ENCODE assay signal across 23 cellular contexts in the genomic region with DNA sequence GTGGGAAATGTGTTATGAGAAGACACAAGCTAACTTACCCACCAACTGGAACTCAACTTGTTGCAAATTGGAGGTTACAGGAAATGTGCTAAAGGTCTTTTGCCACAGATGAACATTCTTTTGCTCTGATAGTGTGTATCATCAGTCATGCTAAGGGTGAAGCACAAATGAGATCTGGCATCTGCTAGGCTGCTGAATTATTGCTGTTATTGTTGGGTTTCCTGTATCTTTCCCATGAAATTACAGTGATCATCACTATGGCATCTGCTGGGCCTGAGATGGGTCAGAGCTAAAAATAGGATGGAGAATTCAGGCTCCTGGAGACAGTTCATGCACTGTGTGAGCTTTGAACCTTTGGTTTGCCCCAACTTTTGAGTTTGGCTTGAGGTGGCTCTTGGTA.
DNase-seq lines count a peak whose midpoint lies in the region; ATAC-seq and TF ChIP-seq lines count a peak whose summit lies in the region.
"Had no signal": no experiment of that assay in that cellular context is flagged by ENCODE, and none has a peak within 500 bp of the region (broad histone marks: within the 10 kb centered on the region; RNA-seq: fewer than 3 reads in every experiment).

No MANE protein-coding gene starts in this region.

- no peak overlapping the region for H3K4me2 ChIP-seq in skeletal muscle satellite cell (ENCODE audit: low read length)

- H3K36me3 ChIP-seq in skeletal muscle satellite cell (ENCODE audit: insufficient read depth, low read length) (no peaks in the 10 kb centered on the region), heart left ventricle (no peaks in the 10 kb centered on the region)
- H3K36me3 ChIP-seq: breast epithelium had no signal

- H3K4me1 ChIP-seq in skeletal muscle satellite cell (ENCODE audit: control insufficient read depth, insufficient read depth, low read length) (peaks cover 10% of the 10 kb centered on the region), heart left ventricle (peaks cover 0 to 9% (median 0%) of the 10 kb centered on the region in 12 donors)
- H3K4me1 ChIP-seq: breast epithelium had no signal

- H3K9me3 ChIP-seq in skeletal muscle satellite cell (replicated peaks; ENCODE audit: low read length) = no peaks in the 10 kb centered on the region
- no peaks in the 10 kb centered on the region for H3K9me3 ChIP-seq in heart left ventricle

- no peak for TF ChIP-seq POLR2A in heart left ventricle (IDR thresholded peaks at IDR 0.05)

- H3K4me3 ChIP-seq in fibroblast of pulmonary artery (replicated peaks; ENCODE audit: low read depth, low read length) (no peak overlapping the region), skeletal muscle satellite cell (ENCODE audit: low read length) (no peak overlapping the region), heart left ventricle (no peak overlapping the region)
- H3K4me3 ChIP-seq: breast epithelium, K562, skin epidermis had no signal

- peak; percentile 80 for DNase-seq in GM03348 (ENCODE audit: low spot score)
- DNase-seq in RPMI7951 (ENCODE audit: low read depth) = peak; percentile 20
- peak; percentile 23 for DNase-seq in fibroblast of pulmonary artery (ENCODE audit: low read depth)
- no peak for DNase-seq in heart left ventricle
- DNase-seq in SW480 (ENCODE audit: low spot score) = no peak
- DNase-seq: activated CD4-positive, alpha-beta T cell treated with anti-CD3 and anti-CD28 coated beads, Interleukin-2, amount 10 ng/mL, durations not matched to agents 7 days and 5 days; COR-L47; DND-41; foreskin melanocyte; left cardiac atrium; mesendoderm; NCI-H82; OCI-M1; SHP77 treated with DMSO at 0.1 percent for 48 hours; stimulated activated naive CD4-positive, alpha-beta T cell; T-helper 17 cell had no signal

- no peak overlapping the region for H3K27ac ChIP-seq in heart left ventricle
- H3K27ac ChIP-seq: breast epithelium, skin epidermis, VCaP had no signal

- TF ChIP-seq CTCF in fibroblast of pulmonary artery (IDR thresholded peaks at IDR 0.05; ENCODE audit: low read length, missing control alignments) (no peak), heart left ventricle (IDR thresholded peaks at IDR 0.05) (no peak)

- H3K27me3 ChIP-seq in skeletal muscle satellite cell (ENCODE audit: control insufficient read depth, insufficient read depth, low read length) (no peaks in the 10 kb centered on the region), heart left ventricle (no peaks in the 10 kb centered on the region)
- H3K27me3 ChIP-seq: breast epithelium had no signal

- ATAC-seq in heart left ventricle (no peak), HG03432 (IDR thresholded peaks at IDR 0.05; ENCODE audit: unreplicated experiment) (no peak)
- ATAC-seq: activated T-helper 17 cell treated with anti-CD3 and anti-CD28 coated beads, Interleukin-2, amount 50 U/mL, for 72 hours; K562; left cardiac atrium; T-helper 17 cell had no signal

- intact Hi-C loops in heart left ventricle (cut with DNase I) = no loop called here

- peak overlapping the region; percentile 21 for H3K9ac ChIP-seq in skeletal muscle satellite cell (ENCODE audit: low read depth, low read length)

Comparison
In these comparisons a context has a peak if more than half of its experiments do, and no peak if none do; other contexts are left out.
1. DNase-seq: peak in GM03348 (single experiment), RPMI7951 (single experiment) and fibroblast of pulmonary artery (single experiment); none in heart left ventricle (0 of 5) and SW480 (single experiment).